33 cellular contexts compared by ENCODE assay signal in genomic region chr11:116309446-116309845, GRCh38.
"Had no signal": no experiment of that assay in that cellular context is flagged by ENCODE, and none has a peak within 500 bp of the region (broad histone marks: within the 10 kb centered on the region; RNA-seq: fewer than 3 reads in every experiment).

No MANE protein-coding gene starts in this region.

- DNase-seq: activated B cell treated with CpG ODN at 0.5 μM for 24 hours; activated CD4-positive, alpha-beta T cell treated with anti-CD3 and anti-CD28 coated beads, Interleukin-2, amount 50 U/mL, for 1 hour; activated CD8-positive, alpha-beta T cell treated with anti-CD3 and anti-CD28 coated beads for 36 hours; activated gamma-delta T cell treated with Interleukin-2 at 50 U/mL for 16 hours; activated naive CD4-positive, alpha-beta T cell treated with anti-CD3 and anti-CD28 coated beads, Interleukin-2, amount 50 U/mL, for 16 hours; activated T-cell treated with anti-CD3 and anti-CD28 coated beads, Interleukin-2, amount 50 U/mL, for 4 hours; amniotic stem cell; body of pancreas; cerebellar nuclear complex; colonic mucosa; effector CD8-positive, alpha-beta T cell; head of caudate nucleus; hypothalamus; immature natural killer cell; kidney; lower lobe of right lung; mesenchymal stem cell; naive thymus-derived CD8-positive, alpha-beta T cell; nucleus accumbens; psoas muscle; spleen; stimulated activated CD4-positive, alpha-beta T cell treated with anti-CD3 and anti-CD28 coated beads, Interleukin-2, amount 100 ng/mL, for 48 hours; stimulated activated naive CD4-positive, alpha-beta T cell treated with Interleukin-2 at 50 U/mL for 16 hours had no signal

- H3K27ac Mint-ChIP-seq: activated B cell treated with CpG ODN at 0.5 μM for 24 hours; activated CD8-positive, alpha-beta T cell treated with anti-CD3 and anti-CD28 coated beads for 36 hours; activated T-helper 17 cell treated with anti-CD3 and anti-CD28 coated beads, Interleukin-2, amount 50 U/mL, for 72 hours; immature natural killer cell; naive thymus-derived CD8-positive, alpha-beta T cell; T-helper 2 cell treated with Interferon-gamma antibody and Interleukin-4, amounts not matched to agents 5 μg/mL and 100 μg/mL, for 36 hours had no signal

- H3K9ac ChIP-seq: parathyroid adenoma had no signal

- H3K4me3 Mint-ChIP-seq: activated B cell treated with CpG ODN at 0.5 μM for 24 hours; activated CD8-positive, alpha-beta T cell treated with anti-CD3 and anti-CD28 coated beads for 36 hours; activated T-cell treated with anti-CD3 and anti-CD28 coated beads, Interleukin-2, amount 50 U/mL, for 4 hours; activated T-helper 17 cell treated with anti-CD3 and anti-CD28 coated beads, Interleukin-2, amount 50 U/mL, for 72 hours; immature natural killer cell; naive thymus-derived CD8-positive, alpha-beta T cell; neural crest cell; T-helper 2 cell treated with Interferon-gamma antibody and Interleukin-4, amounts not matched to agents 5 μg/mL and 100 μg/mL, for 36 hours had no signal

- H3K4me1 ChIP-seq: colonic mucosa, parathyroid adenoma, psoas muscle had no signal

- H3K9me3 Mint-ChIP-seq: activated B cell treated with CpG ODN at 0.5 μM for 24 hours; activated CD8-positive, alpha-beta T cell treated with anti-CD3 and anti-CD28 coated beads for 36 hours; activated T-cell treated with anti-CD3 and anti-CD28 coated beads, Interleukin-2, amount 50 U/mL, for 4 hours; T-helper 2 cell treated with Interferon-gamma antibody and Interleukin-4, amounts not matched to agents 5 μg/mL and 100 μg/mL, for 36 hours had no signal

- H3K36me3 ChIP-seq: cardiac muscle cell, colonic mucosa, gastroesophageal sphincter, lower lobe of right lung, right atrium auricular region, spleen, tibial nerve had no signal

- H2AFZ ChIP-seq: parathyroid adenoma had no signal

- H3K9me3 ChIP-seq: body of pancreas, colonic mucosa, gastroesophageal sphincter, lower lobe of right lung, psoas muscle, right atrium auricular region, spleen, tibial nerve had no signal

- H3K79me2 ChIP-seq: parathyroid adenoma had no signal

- H3K4me1 Mint-ChIP-seq: activated B cell treated with CpG ODN at 0.5 μM for 24 hours; activated T-helper 17 cell treated with anti-CD3 and anti-CD28 coated beads, Interleukin-2, amount 50 U/mL, for 72 hours; immature natural killer cell; naive thymus-derived CD8-positive, alpha-beta T cell had no signal

- FAIRE-seq: endometrium, kidney had no signal

- H3K36me3 Mint-ChIP-seq: immature natural killer cell; naive thymus-derived CD8-positive, alpha-beta T cell had no signal

- H3K27ac ChIP-seq: body of pancreas, cardiac muscle cell, colonic mucosa, epithelial cell of prostate, gastroesophageal sphincter, lower lobe of right lung, parathyroid adenoma, psoas muscle, right atrium auricular region, spleen, tibial nerve had no signal

- H3K4me3 ChIP-seq: body of pancreas, cardiac muscle cell, colonic mucosa, gastroesophageal sphincter, lower lobe of right lung, psoas muscle, right atrium auricular region, spleen, tibial nerve had no signal

- H3K27me3 ChIP-seq: body of pancreas, cardiac muscle cell, colonic mucosa, gastroesophageal sphincter, right atrium auricular region, tibial nerve had no signal
